Comparison of ENCODE assay signal across 1 cellular context in genomic region chr16:86565644-86566511, GRCh38.
A peak's percentile ranks its signal among the peaks of the same experiment; 100 is the strongest.
TF ChIP-seq lines count a peak whose summit lies in the region.

No MANE protein-coding gene starts in this region.

TF ChIP-seq in GM12878, 131 proteins besides CTCF, POLR2A, EP300 and RAD21:
- TF ChIP-seq SUZ12 (IDR thresholded peaks at IDR 0.05; ENCODE audit: unreplicated experiment) (peak; percentile 28), IRF3 (IDR thresholded peaks at IDR 0.05) (no peak)
